Comparison of ENCODE assay signal across 22 cellular contexts in genomic region chrX:153564047-153564606, GRCh38. TPM values are rescaled to one million over a fixed set of nuclear protein-coding genes. Genes with fewer than 3 reads are reported as not detected.
A peak's percentile ranks its signal among the peaks of the same experiment; 100 is the strongest.
DNase-seq lines count a peak whose midpoint lies in the region; ATAC-seq and TF ChIP-seq lines count a peak whose summit lies in the region.
"Had no signal": no experiment of that assay in that cellular context is flagged by ENCODE, and none has a peak within 500 bp of the region (broad histone marks: within the 10 kb centered on the region; RNA-seq: fewer than 3 reads in every experiment).

No MANE protein-coding gene starts in this region.

- POLR2A ChIA-PET in RWPE1 (lab: Yijun Ruan, JAX; ENCODE audit: low non-redundant PET) = no interaction called here

- H3K4me3 ChIP-seq in left ventricle myocardium inferior (no peak overlapping the region), cardiac fibroblast (replicated peaks in 1 of 2; ENCODE audit: low read depth in 2 of 2, low read length in 2 of 2) (no peak overlapping the region), esophagus muscularis mucosa (no peak overlapping the region)
- H3K4me3 ChIP-seq: gastroesophageal sphincter, SJSA1 had no signal

- no peak for TF ChIP-seq POLR2A in esophagus muscularis mucosa (IDR thresholded peaks at IDR 0.05; ENCODE audit: low read depth)

- H3K4me1 ChIP-seq in left ventricle myocardium inferior (no peaks in the 10 kb centered on the region), esophagus muscularis mucosa (no peaks in the 10 kb centered on the region)
- H3K4me1 ChIP-seq: gastroesophageal sphincter, SJSA1 had no signal

- 76% methylated on average over 3 of the region's 14 CpGs for WGBS in esophagus muscularis mucosa

- H3K36me3 ChIP-seq in left ventricle myocardium inferior = no peaks in the 10 kb centered on the region
- no peaks in the 10 kb centered on the region for H3K36me3 ChIP-seq in esophagus muscularis mucosa
- H3K36me3 ChIP-seq: gastroesophageal sphincter, SJSA1 had no signal

- DNase-seq in left ventricle myocardium inferior (peak; percentile 31), Right ventricle myocardium inferior (ENCODE audit: missing footprints) (no peak), MV-4-11 (lab: John Stamatoyannopoulos, UW) (peak; percentile 43), cardiac fibroblast (ENCODE audit: low read depth in 2 of 2) (peak; percentile 18 to 38), SIG-M5 treated with dmso at 0.1 percent for 504 hours (lab: John Stamatoyannopoulos, UW; ENCODE audit: unreplicated experiment) (no peak), esophagus muscularis mucosa (ENCODE audit: extremely low spot score) (no peak), RWPE1 (ENCODE audit: low spot score) (no peak)
- DNase-seq: activated CD4-positive, alpha-beta T cell treated with anti-CD3 and anti-CD28 coated beads, Interleukin-2, amount 10 ng/mL, durations not matched to agents 24 days and 14 days; EL; Kasumi-1; kidney; NCI-H1105 treated with DMSO at 0.1 percent for 48 hours; NCI-H2171; NCI-H748 treated with DMSO at 0.1 percent for 48 hours; PC-3 had no signal

- intact Hi-C loops in left ventricle myocardium inferior (cut with micrococcal nuclease) (no loop called here), Right ventricle myocardium inferior (cut with DNase I) (no loop called here), esophagus muscularis mucosa (cut with DNase I) (no loop called here)

- H3K27ac ChIP-seq in left ventricle myocardium inferior (replicated peaks) (no peak overlapping the region), esophagus muscularis mucosa (replicated peaks in 1 of 4) (no peak overlapping the region), RWPE1 (no peak overlapping the region)
- H3K27ac ChIP-seq: gastroesophageal sphincter, SJSA1, VCaP had no signal

- no peaks in the 10 kb centered on the region for H3K9me3 ChIP-seq in left ventricle myocardium inferior (replicated peaks)
- H3K9me3 ChIP-seq in esophagus muscularis mucosa = no peaks in the 10 kb centered on the region
- H3K9me3 ChIP-seq: gastroesophageal sphincter, SJSA1 had no signal

- H3K27me3 ChIP-seq in left ventricle myocardium inferior (ENCODE audit: low read depth) (no peaks in the 10 kb centered on the region), esophagus muscularis mucosa (no peaks in the 10 kb centered on the region)
- H3K27me3 ChIP-seq: gastroesophageal sphincter, SJSA1 had no signal

- no peak for TF ChIP-seq EP300 in esophagus muscularis mucosa (IDR thresholded peaks at IDR 0.05)

- CTCF ChIA-PET in RWPE1 (lab: Yijun Ruan, JAX) = interaction anchor here (1.1 kb wide), 1 partner anchor 104 kb away, joined by 3 read pairs; no protein-coding TSS in a partner anchor

- ATAC-seq in Right ventricle myocardium inferior = no peak
- ATAC-seq: activated naive CD4-positive, alpha-beta T cell treated with anti-CD3 and anti-CD28 coated beads, Interleukin-2, amount 50 U/mL, for 72 hours; gastroesophageal sphincter; PC-3 had no signal

- TF ChIP-seq CTCF in left ventricle myocardium inferior (IDR thresholded peaks at IDR 0.05; ENCODE audit: borderline replicate concordance) = no peak
- no peak for TF ChIP-seq CTCF in cardiac fibroblast (IDR thresholded peaks at IDR 0.05; ENCODE audit: low read depth, low read length)
- no peak for TF ChIP-seq CTCF in esophagus muscularis mucosa (IDR thresholded peaks at IDR 0.05)
- no peak for TF ChIP-seq CTCF in RWPE1 (conservative IDR thresholded peaks at IDR 0.05; ENCODE audit: low read depth)

RNA-seq across cellular contexts. Expression of gene CCNQ, which starts 34.8 kb away (rescaled TPM):
- total RNA-seq in left ventricle myocardium inferior (39.3 TPM), Right ventricle myocardium inferior (42.6 TPM), esophagus muscularis mucosa (10 to 100 TPM; 38.6 to 58.3 (median 49.8) TPM)

RNA-seq across cellular contexts. Expression of gene ATP2B3, which starts 46.7 kb away (rescaled TPM):
- total RNA-seq in left ventricle myocardium inferior = not detected
- not detected for total RNA-seq in Right ventricle myocardium inferior
- total RNA-seq in esophagus muscularis mucosa = under 1 TPM; under 0.01 to 0.33 (median 0.21) TPM
- total RNA-seq: activated CD4-positive, alpha-beta T cell treated with anti-CD3 and anti-CD28 coated beads, Interleukin-2, amount 10 ng/mL, durations not matched to agents 24 days and 14 days; activated naive CD4-positive, alpha-beta T cell treated with anti-CD3 and anti-CD28 coated beads, Interleukin-2, amount 50 U/mL, for 72 hours; epithelial cell of proximal tubule; HT-29; kidney; lung microvascular endothelial cell; PC-3; SJSA1 had no signal

Comparison
In these comparisons a context has a peak if more than half of its experiments do, and no peak if none do; other contexts are left out.
1. DNase-seq: peak in left ventricle myocardium inferior (single experiment), MV-4-11 (single experiment) and cardiac fibroblast (2 of 2); none in Right ventricle myocardium inferior (single experiment), SIG-M5 treated with dmso at 0.1 percent for 504 hours (single experiment), esophagus muscularis mucosa (single experiment) and RWPE1 (single experiment).